1 cellular context compared by ENCODE assay signal in genomic region chr13:45256254-45256653, GRCh38.
TF ChIP-seq lines count a peak whose summit lies in the region.

No MANE protein-coding gene starts in this region.

TF ChIP-seq in HepG2, 621 proteins besides CTCF, POLR2A, EP300 and RAD21:
- no peak for TF ChIP-seq HES4 (CRISPR knock-in tag; IDR thresholded peaks at IDR 0.05; ENCODE audit: borderline replicate concordance)
- no peak for TF ChIP-seq ZNF550 (CRISPR knock-in tag; IDR thresholded peaks at IDR 0.05; ENCODE audit: borderline replicate concordance)
- TF ChIP-seq REXO4 (CRISPR knock-in tag; IDR thresholded peaks at IDR 0.05; ENCODE audit: borderline replicate concordance): no peak
- no peak for TF ChIP-seq RXRA (CRISPR knock-in tag; IDR thresholded peaks at IDR 0.05)
- no peak for TF ChIP-seq AFF4 (CRISPR knock-in tag; IDR thresholded peaks at IDR 0.05)
- no peak for TF ChIP-seq NFIC (IDR thresholded peaks at IDR 0.05; ENCODE audit: low read length)
- TF ChIP-seq HNF4G (IDR thresholded peaks at IDR 0.05; ENCODE audit: borderline replicate concordance, low read depth, low read length): no peak
- no peak for TF ChIP-seq HNF4G (CRISPR knock-in tag; IDR thresholded peaks at IDR 0.05; ENCODE audit: borderline replicate concordance, low read depth)
- no peak for TF ChIP-seq ZNF737 (CRISPR knock-in tag; IDR thresholded peaks at IDR 0.05; ENCODE audit: borderline replicate concordance)
- TF ChIP-seq ZBTB20 (CRISPR knock-in tag; IDR thresholded peaks at IDR 0.05; ENCODE audit: borderline replicate concordance, low read depth): no peak
- TF ChIP-seq ZNF280D (CRISPR knock-in tag; IDR thresholded peaks at IDR 0.05): no peak
- no peak for TF ChIP-seq ZNF740 (CRISPR knock-in tag; IDR thresholded peaks at IDR 0.05)
- no peak for TF ChIP-seq ZNF138 (CRISPR knock-in tag; IDR thresholded peaks at IDR 0.05; ENCODE audit: low read depth)
- no peak for TF ChIP-seq PAXIP1 (CRISPR knock-in tag; conservative IDR thresholded peaks at IDR 0.05)
TF ChIP-seq in HepG2: peak in this region for 0.
